17 cellular contexts compared by ENCODE assay signal in the genomic region with DNA sequence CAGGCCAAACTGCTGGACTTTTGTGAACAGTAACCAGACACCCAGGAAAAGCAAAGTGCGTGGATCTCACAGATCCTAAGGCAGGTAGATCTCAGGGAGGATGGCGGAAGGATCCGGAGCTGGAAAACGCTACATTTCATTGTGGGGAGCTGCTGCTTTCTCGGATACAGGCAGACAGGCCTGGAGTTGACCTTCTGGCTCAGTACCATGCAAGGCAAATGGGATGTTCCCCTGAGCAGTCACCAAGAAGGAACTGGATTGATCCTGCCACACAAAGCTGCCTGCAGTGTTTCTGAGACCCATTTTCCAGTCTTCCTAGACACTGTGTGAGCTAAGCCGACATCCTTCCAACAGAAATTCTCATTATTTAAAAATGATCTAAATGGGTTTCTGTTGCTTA.
A peak's percentile ranks its signal among the peaks of the same experiment; 100 is the strongest.
DNase-seq lines count a peak whose midpoint lies in the region; ATAC-seq and TF ChIP-seq lines count a peak whose summit lies in the region.
"Had no signal": no experiment of that assay in that cellular context is flagged by ENCODE, and none has a peak within 500 bp of the region (broad histone marks: within the 10 kb centered on the region; RNA-seq: fewer than 3 reads in every experiment).

No MANE protein-coding gene starts in this region.

- H2AK9ac ChIP-seq in IMR-90 (replicated peaks; ENCODE audit: low read depth, low read length, poor library complexity), result peak overlapping the region; percentile 44

- TF ChIP-seq POLR2A in IMR-90 (IDR thresholded peaks at IDR 0.05; ENCODE audit: low read depth, low read length) (no peak), gastrocnemius medialis (IDR thresholded peaks at IDR 0.05) (no peak)

- H2AK5ac ChIP-seq in IMR-90 (ENCODE audit: low read depth, low read length), result no peak overlapping the region

- CTCF ChIA-PET in IMR-90 (lab: Yijun Ruan, JAX), result interaction anchor here (0.6 to 0.7 kb wide), 2 partner anchors 23 to 54 kb away, joined by 3 to 4 read pairs; no protein-coding TSS in a partner anchor

- no peak overlapping the region for H3K14ac ChIP-seq in IMR-90 (replicated peaks; ENCODE audit: low read depth, low read length)

- H3K27ac Mint-ChIP-seq in chondrocyte (ENCODE audit: unreplicated experiment), result peak overlapping the region; percentile 75
- H3K27ac Mint-ChIP-seq: activated naive CD8-positive, alpha-beta T cell had no signal

- TF ChIP-seq RAD21 in IMR-90 (IDR thresholded peaks at IDR 0.05; ENCODE audit: low read length), result no peak

- H3K4ac ChIP-seq in IMR-90 (ENCODE audit: low read depth, low read length), result no peak overlapping the region

- H3K9me3 Mint-ChIP-seq in chondrocyte (ENCODE audit: low read depth), result no peaks in the 10 kb centered on the region

- no peak overlapping the region for H2AFZ ChIP-seq in IMR-90 (replicated peaks; ENCODE audit: low read length, poor library complexity)

- no peak overlapping the region for H3K4me3 Mint-ChIP-seq in chondrocyte (ENCODE audit: unreplicated experiment)
- H3K4me3 Mint-ChIP-seq: activated naive CD8-positive, alpha-beta T cell had no signal

- H3K27me3 Mint-ChIP-seq in chondrocyte (ENCODE audit: low read depth), result no peaks in the 10 kb centered on the region

- no peak overlapping the region for H4K91ac ChIP-seq in IMR-90 (ENCODE audit: insufficient read depth, low read depth, low read length)

- peaks cover 26% of the 10 kb centered on the region for H3K9me1 ChIP-seq in IMR-90 (ENCODE audit: insufficient read depth, low read length)

- H3K4me1 Mint-ChIP-seq in chondrocyte (ENCODE audit: low read depth), result peaks cover 61% of the 10 kb centered on the region

- dilution Hi-C loops in IMR-90 (cut with HindIII; ENCODE audit: low sequenced_read_pairs, unreplicated experiment), result no loop called here

- no peak overlapping the region for H2BK120ac ChIP-seq in IMR-90 (ENCODE audit: low read depth, low read length)

- H3K27me3 ChIP-seq in IMR-90 (ENCODE audit: control insufficient read depth, insufficient read depth, low read length) (no peaks in the 10 kb centered on the region), muscle layer of duodenum (ENCODE audit: low read depth, low read length) (no peaks in the 10 kb centered on the region), gastrocnemius medialis (no peaks in the 10 kb centered on the region), ascending aorta (no peaks in the 10 kb centered on the region)

- in situ Hi-C loops in IMR-90 (cut with MboI; ENCODE audit: low sequenced_read_pairs) (no loop called here), gastrocnemius medialis (cut with MboI; ENCODE audit: low sequenced_read_pairs in 4 of 4) (no loop called here)

- POLR2A ChIA-PET in IMR-90 (lab: Charles Lee; ENCODE audit: unreplicated experiment), result no interaction called here

- H3K23ac ChIP-seq in IMR-90 (ENCODE audit: low read depth, low read length), result 0 out of 2 replicates have a peak overlapping the region, but pooled peaks have one; percentile 42

- H3K27ac ChIP-seq in IMR-90 (ENCODE audit: insufficient read depth, low read length) (no peak overlapping the region), muscle layer of duodenum (ENCODE audit: low read length) (peak overlapping the region; percentile 63), gastrocnemius medialis (peak overlapping the region; percentile 90 to 93 (median 91)), ascending aorta (peak overlapping the region in 1 of 2 donors; percentile 60)

- H3K36me3 ChIP-seq in IMR-90 (ENCODE audit: control insufficient read depth, insufficient read depth, low read length), result peaks cover 23% of the 10 kb centered on the region; the same call in 1 of the 2 replicates
- peaks cover 12 to 16% of the 10 kb centered on the region in 2 donors for H3K36me3 ChIP-seq in muscle layer of duodenum (ENCODE audit: control insufficient read depth in 1 of 2, insufficient read depth in 2 of 2, low read length in 2 of 2)
- H3K36me3 ChIP-seq in gastrocnemius medialis, result peaks cover 0 to 8% of the 10 kb centered on the region in 2 donors
- H3K36me3 ChIP-seq in ascending aorta, result peaks cover 6 to 12% of the 10 kb centered on the region in 2 donors

- no peak overlapping the region for H3K56ac ChIP-seq in IMR-90 (ENCODE audit: extremely low read depth, insufficient read depth, low read length)

- no peaks in the 10 kb centered on the region for H3K9me3 ChIP-seq in IMR-90 (ENCODE audit: control insufficient read depth, insufficient read depth, low read length)
- H3K9me3 ChIP-seq in muscle layer of duodenum (ENCODE audit: control insufficient read depth in 1 of 2, low read length in 2 of 2), result no peaks in the 10 kb centered on the region
- no peaks in the 10 kb centered on the region for H3K9me3 ChIP-seq in gastrocnemius medialis
- H3K9me3 ChIP-seq in ascending aorta, result no peaks in the 10 kb centered on the region

- H4K20me1 ChIP-seq in IMR-90 (ENCODE audit: insufficient read depth, low read length), result peaks cover 78% of the 10 kb centered on the region

- peaks cover 9% of the 10 kb centered on the region; the same call in 1 of the 2 replicates for H3K4me1 ChIP-seq in IMR-90 (ENCODE audit: control insufficient read depth, insufficient read depth, low read length)
- H3K4me1 ChIP-seq in muscle layer of duodenum (ENCODE audit: control insufficient read depth in 1 of 2, insufficient read depth in 2 of 2, low read length in 2 of 2), result peaks cover 2 to 28% of the 10 kb centered on the region in 2 donors
- peaks cover 62 to 76% of the 10 kb centered on the region in 2 donors for H3K4me1 ChIP-seq in gastrocnemius medialis
- peaks cover 12 to 60% of the 10 kb centered on the region in 2 donors for H3K4me1 ChIP-seq in ascending aorta

- 91% methylated on average over 5 of the region's 6 CpGs; no CpG with 5 or more reads in 1 of the 2 experiments for WGBS in IMR-90 (ENCODE audit: extremely low coverage in 2 of 2, insufficient read length in 1 of 2), 2 experiments

- H4K8ac ChIP-seq in IMR-90 (ENCODE audit: low read depth in 2 of 2, low read length in 2 of 2), result no peak overlapping the region; a peak in 1 of 4 replicates

- H3K18ac ChIP-seq in IMR-90 (ENCODE audit: low read depth, low read length), result no peak overlapping the region

- H2BK20ac ChIP-seq in IMR-90 (ENCODE audit: low read depth, low read length), result no peak overlapping the region

- no peak for TF ChIP-seq CTCF in IMR-90 (conservative IDR thresholded peaks at IDR 0.05; ENCODE audit: low read depth, low read length)
- TF ChIP-seq CTCF in chondrocyte (IDR thresholded peaks at IDR 0.05), result no peak
- TF ChIP-seq CTCF in gastrocnemius medialis (IDR thresholded peaks at IDR 0.05 in 4 of 5, conservative IDR thresholded peaks at IDR 0.05 in 1 of 5), result no peak
- no peak for TF ChIP-seq CTCF in ascending aorta (IDR thresholded peaks at IDR 0.05)

- no peak overlapping the region for H2BK15ac ChIP-seq in IMR-90 (ENCODE audit: low read depth, low read length)

- peaks cover 27 to 91% of the 10 kb centered on the region in 2 experiments for H3K79me1 ChIP-seq in IMR-90 (ENCODE audit: low read depth in 1 of 2, low read length in 2 of 2)

- H3K4me3 ChIP-seq in IMR-90 (ENCODE audit: insufficient read depth, low read depth, low read length) (no peak overlapping the region), muscle layer of duodenum (ENCODE audit: low read depth in 1 of 2, low read length in 2 of 2) (no peak overlapping the region), gastrocnemius medialis (no peak overlapping the region), ascending aorta (no peak overlapping the region)

- peaks cover 2% of the 10 kb centered on the region for H3K36me3 Mint-ChIP-seq in chondrocyte (ENCODE audit: low read depth)
- H3K36me3 Mint-ChIP-seq: activated naive CD8-positive, alpha-beta T cell had no signal

- ATAC-seq in IMR-90 (ENCODE audit: low read depth), result no peak; the same call in 1 of the 2 replicates
- ATAC-seq in gastrocnemius medialis, result no peak
- ATAC-seq: PC-3 had no signal

- no peak overlapping the region for H4K5ac ChIP-seq in IMR-90 (ENCODE audit: low read depth, low read length)

- no TSS peak for BruUV-seq in IMR-90 (replicated peaks; lab: Mats Ljungman, UMichigan)

- intact Hi-C loops in IMR-90 (cut with micrococcal nuclease) (no loop called here), gastrocnemius medialis (cut with DNase I; ENCODE audit: low total_unique reads) (no loop called here), ascending aorta (cut with DNase I) (no loop called here)

- DNase-seq in IMR-90 (no peak), chondrocyte (ENCODE audit: low spot score) (peak; percentile 27), gastrocnemius medialis (no peak), ascending aorta (ENCODE audit: low spot score in 2 of 2) (no peak), kidney tubule cell (ENCODE audit: low spot score) (no peak), GM19240 (ENCODE audit: insufficient read length, low spot score) (no peak), DMS114 treated with DMSO at 0.1 percent for 48 hours (lab: John Stamatoyannopoulos, UW; ENCODE audit: unreplicated experiment) (no peak)
- DNase-seq: activated CD4-positive, alpha-beta T cell treated with anti-CD3 and anti-CD28 coated beads, Interleukin-2, amount 50 U/mL, for 4 hours; activated T-cell treated with anti-CD3 and anti-CD28 coated beads, Interleukin-2, amount 50 U/mL, for 1 hour; cerebellar nuclear complex; COR-L47; MV-4-11; NCI-H2029; NCI-H69; PC-3 had no signal

- no peak overlapping the region for H3K4me2 ChIP-seq in IMR-90 (ENCODE audit: low read depth, low read length)

- no peak overlapping the region for H3K9ac ChIP-seq in IMR-90 (ENCODE audit: low read depth, low read length)

- H2BK5ac ChIP-seq in IMR-90 (ENCODE audit: low read depth, low read length, poor library complexity, severe bottlenecking), result no peak overlapping the region

TF ChIP-seq in IMR-90, 13 proteins besides CTCF, POLR2A, EP300 and RAD21:
- TF ChIP-seq, protein P1, sequence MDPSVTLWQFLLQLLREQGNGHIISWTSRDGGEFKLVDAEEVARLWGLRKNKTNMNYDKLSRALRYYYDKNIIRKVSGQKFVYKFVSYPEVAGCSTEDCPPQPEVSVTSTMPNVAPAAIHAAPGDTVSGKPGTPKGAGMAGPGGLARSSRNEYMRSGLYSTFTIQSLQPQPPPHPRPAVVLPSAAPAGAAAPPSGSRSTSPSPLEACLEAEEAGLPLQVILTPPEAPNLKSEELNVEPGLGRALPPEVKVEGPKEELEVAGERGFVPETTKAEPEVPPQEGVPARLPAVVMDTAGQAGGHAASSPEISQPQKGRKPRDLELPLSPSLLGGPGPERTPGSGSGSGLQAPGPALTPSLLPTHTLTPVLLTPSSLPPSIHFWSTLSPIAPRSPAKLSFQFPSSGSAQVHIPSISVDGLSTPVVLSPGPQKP (IDR thresholded peaks at IDR 0.05; ENCODE audit: borderline replicate concordance, low read depth, low read length), result no peak
